Comparison of ENCODE assay signal across 23 cellular contexts in genomic region chr17:80223142-80223815, GRCh38. TPM values are rescaled to one million over a fixed set of nuclear protein-coding genes. Genes with fewer than 3 reads are reported as not detected.
DNase-seq lines count a peak whose midpoint lies in the region; TF ChIP-seq lines count a peak whose summit lies in the region.
"Had no signal": no experiment of that assay in that cellular context is flagged by ENCODE, and none has a peak within 500 bp of the region (broad histone marks: within the 10 kb centered on the region; RNA-seq: fewer than 3 reads in every experiment).

No MANE protein-coding gene starts in this region.

- no peaks in the 10 kb centered on the region for H3K27me3 Mint-ChIP-seq in T-helper 2 cell treated with Interferon-gamma antibody and Interleukin-4, amounts not matched to agents 5 μg/mL and 100 μg/mL, for 36 hours (ENCODE audit: low read depth)
- peaks cover 0 to 1% of the 10 kb centered on the region in 2 donors for H3K27me3 Mint-ChIP-seq in CD8-positive, alpha-beta memory T cell
- no peaks in the 10 kb centered on the region for H3K27me3 Mint-ChIP-seq in chondrocyte (ENCODE audit: low read depth)
- H3K27me3 Mint-ChIP-seq: activated T-cell treated with anti-CD3 and anti-CD28 coated beads, Interleukin-2, amount 50 U/mL, for 24 hours had no signal

- no peak overlapping the region for H4K8ac ChIP-seq in neuronal stem cell (ENCODE audit: low read depth, low read length)

- CTCF ChIA-PET in CD8-positive, alpha-beta memory T cell (lab: Charles Lee) = no interaction called here

- no peak overlapping the region for H3K18ac ChIP-seq in neuronal stem cell (ENCODE audit: low read length)

- peak overlapping the region; percentile 37 for H3K9ac ChIP-seq in neuronal stem cell (ENCODE audit: low read depth, low read length, poor library complexity)

- no peak overlapping the region for H3K14ac ChIP-seq in neuronal stem cell (ENCODE audit: low read length)

- no peak overlapping the region for H3K4me2 ChIP-seq in neuronal stem cell (ENCODE audit: insufficient read depth, low read length, poor library complexity, severe bottlenecking)

- H3K4me1 ChIP-seq in CD8-positive, alpha-beta memory T cell (ENCODE audit: insufficient read depth, low read length) = peaks cover 18% of the 10 kb centered on the region
- H3K4me1 ChIP-seq in neuronal stem cell (ENCODE audit: control insufficient read depth in 2 of 2, insufficient read depth in 1 of 2, low read depth in 1 of 2, low read length in 2 of 2) (peaks cover 10 to 14% of the 10 kb centered on the region in 2 donors), ovary (ENCODE audit: insufficient read depth) (peaks cover 10% of the 10 kb centered on the region), spleen (peaks cover 12 to 51% (median 30%) of the 10 kb centered on the region in 6 donors)

- TF ChIP-seq CTCF in chondrocyte (IDR thresholded peaks at IDR 0.05) = no peak
- TF ChIP-seq CTCF in ovary (IDR thresholded peaks at IDR 0.05) = no peak
- TF ChIP-seq CTCF in spleen (IDR thresholded peaks at IDR 0.05 in 8 of 11, conservative IDR thresholded peaks at IDR 0.05 in 3 of 11) = no peak

- peak overlapping the region; percentile 17 for H3K23ac ChIP-seq in neuronal stem cell (ENCODE audit: low read depth, low read length, poor library complexity)

- intact Hi-C loops in ovary (cut with DNase I) (no loop called here), spleen (cut with DNase I; ENCODE audit: low total_unique reads) (no loop called here)

- no peak for TF ChIP-seq EP300 in ovary (IDR thresholded peaks at IDR 0.05)

- no peak overlapping the region for H2BK120ac ChIP-seq in neuronal stem cell (ENCODE audit: low read depth, low read length)

- peaks cover 11% of the 10 kb centered on the region for H3K4me1 Mint-ChIP-seq in T-helper 2 cell treated with Interferon-gamma antibody and Interleukin-4, amounts not matched to agents 5 μg/mL and 100 μg/mL, for 36 hours (ENCODE audit: low read depth)
- H3K4me1 Mint-ChIP-seq in CD8-positive, alpha-beta memory T cell = peaks cover 25 to 44% (median 27%) of the 10 kb centered on the region in 3 donors
- peaks cover 19% of the 10 kb centered on the region for H3K4me1 Mint-ChIP-seq in chondrocyte (ENCODE audit: low read depth)

- H3K27me3 ChIP-seq in CD8-positive, alpha-beta memory T cell (ENCODE audit: insufficient read depth, low read length, poor library complexity, severe bottlenecking) = no peaks in the 10 kb centered on the region
- H3K27me3 ChIP-seq in neuronal stem cell (ENCODE audit: control insufficient read depth in 3 of 3, insufficient read depth in 3 of 3, low read depth in 1 of 3, low read length in 3 of 3) (no peaks in the 10 kb centered on the region), ovary (no peaks in the 10 kb centered on the region), spleen (replicated peaks in 1 of 7) (peaks cover 0 to 16% (median 0%) of the 10 kb centered on the region in 7 donors)
- H3K27me3 ChIP-seq: breast epithelium, gastroesophageal sphincter, thyroid gland had no signal

- peaks cover 4% of the 10 kb centered on the region for H3K79me1 ChIP-seq in neuronal stem cell (ENCODE audit: low read depth, low read length)

- no peak overlapping the region for H3K27ac ChIP-seq in CD8-positive, alpha-beta memory T cell (ENCODE audit: low read depth, low read length)
- H3K27ac ChIP-seq in neuronal stem cell (replicated peaks; ENCODE audit: low read length) (no peak overlapping the region), ovary (no peak overlapping the region), spleen (no peak overlapping the region)
- H3K27ac ChIP-seq: breast epithelium, gastroesophageal sphincter, thyroid gland had no signal

- H3K4me3 Mint-ChIP-seq in T-helper 2 cell treated with Interferon-gamma antibody and Interleukin-4, amounts not matched to agents 5 μg/mL and 100 μg/mL, for 36 hours = peak overlapping the region; percentile 15
- peak overlapping the region in 6 of 7 donors; percentile 32 to 93 (median 63) for H3K4me3 Mint-ChIP-seq in CD8-positive, alpha-beta memory T cell
- H3K4me3 Mint-ChIP-seq in chondrocyte (ENCODE audit: unreplicated experiment) = no peak overlapping the region
- H3K4me3 Mint-ChIP-seq: activated CD4-positive, alpha-beta memory T cell treated with anti-CD3 and anti-CD28 coated beads, Interleukin-2, amount 10 ng/mL, durations not matched to agents 7 days and 5 days; activated T-cell treated with anti-CD3 and anti-CD28 coated beads, Interleukin-2, amount 50 U/mL, for 24 hours; stimulated activated naive B cell treated with anti-CD40 and anti-IgM and Interleukin-4, amounts not matched to agents 10 μg/mL and 1 μg/mL and 100 μg/mL, for 72 hours had no signal

- H3K36me3 Mint-ChIP-seq in T-helper 2 cell treated with Interferon-gamma antibody and Interleukin-4, amounts not matched to agents 5 μg/mL and 100 μg/mL, for 36 hours (ENCODE audit: low read depth) = no peaks in the 10 kb centered on the region
- peaks cover 0 to 63% (median 9%) of the 10 kb centered on the region in 3 donors for H3K36me3 Mint-ChIP-seq in CD8-positive, alpha-beta memory T cell
- peaks cover 6% of the 10 kb centered on the region for H3K36me3 Mint-ChIP-seq in chondrocyte (ENCODE audit: low read depth)

- no peak overlapping the region for H2AK5ac ChIP-seq in neuronal stem cell (ENCODE audit: low read depth, low read length)

- H2BK5ac ChIP-seq in neuronal stem cell (ENCODE audit: low read length) = no peak overlapping the region

- WGBS in neuronal stem cell (ENCODE audit: extremely low coverage in 2 of 2, insufficient read length in 2 of 2, insufficient replicate concordance in 1 of 2), 2 donors = no CpG with 5 or more reads among the region's 18 CpGs
- 94 to 96% (median 94%) methylated on average over 18 of the region's 18 CpGs for WGBS in ovary, 3 donors
- WGBS in spleen, 5 donors = 87 to 96% (median 94%) methylated on average over 14 to 18 of the region's 18 CpGs

- no peak overlapping the region for H4K91ac ChIP-seq in neuronal stem cell (ENCODE audit: low read depth, low read length, poor library complexity)

- H3K4ac ChIP-seq in neuronal stem cell (ENCODE audit: low read length) = no peak overlapping the region

- no peaks in the 10 kb centered on the region for H3K9me3 ChIP-seq in CD8-positive, alpha-beta memory T cell (ENCODE audit: low read length)
- H3K9me3 ChIP-seq in neuronal stem cell (replicated peaks in 1 of 2; ENCODE audit: control insufficient read depth in 2 of 2, insufficient read depth in 1 of 2, low read depth in 1 of 2, low read length in 2 of 2) (no peaks in the 10 kb centered on the region), ovary (no peaks in the 10 kb centered on the region), spleen (no peaks in the 10 kb centered on the region)
- H3K9me3 ChIP-seq: breast epithelium, gastroesophageal sphincter, thyroid gland had no signal

- no peak overlapping the region for H3K4me3 ChIP-seq in CD8-positive, alpha-beta memory T cell (ENCODE audit: low read length)
- H3K4me3 ChIP-seq in neuronal stem cell (ENCODE audit: low read length in 2 of 2) (no peak overlapping the region), ovary (no peak overlapping the region), spleen (no peak overlapping the region)
- H3K4me3 ChIP-seq: breast epithelium, gastroesophageal sphincter, thyroid gland had no signal

- H3K36me3 ChIP-seq in CD8-positive, alpha-beta memory T cell (ENCODE audit: insufficient read depth, low read length) = no peaks in the 10 kb centered on the region
- H3K36me3 ChIP-seq in neuronal stem cell (replicated peaks in 1 of 2; ENCODE audit: control insufficient read depth in 2 of 2, insufficient read depth in 2 of 2, low read length in 2 of 2) (peaks cover 5 to 18% of the 10 kb centered on the region in 2 donors), ovary (no peaks in the 10 kb centered on the region), spleen (peaks cover 0 to 47% (median 0%) of the 10 kb centered on the region in 6 donors)
- H3K36me3 ChIP-seq: breast epithelium had no signal

- POLR2A ChIA-PET in CD8-positive, alpha-beta memory T cell (lab: Charles Lee) = no interaction called here

- H2AFZ ChIP-seq in neuronal stem cell (ENCODE audit: low read length) = no peak overlapping the region

- H3K27ac Mint-ChIP-seq in T-helper 2 cell treated with Interferon-gamma antibody and Interleukin-4, amounts not matched to agents 5 μg/mL and 100 μg/mL, for 36 hours = no peak overlapping the region
- peak overlapping the region in 5 of 8 donors; percentile 36 to 97 (median 77) for H3K27ac Mint-ChIP-seq in CD8-positive, alpha-beta memory T cell
- no peak overlapping the region for H3K27ac Mint-ChIP-seq in chondrocyte (ENCODE audit: unreplicated experiment)
- H3K27ac Mint-ChIP-seq: activated CD4-positive, alpha-beta memory T cell treated with anti-CD3 and anti-CD28 coated beads, Interleukin-2, amount 10 ng/mL, durations not matched to agents 7 days and 5 days; activated T-cell treated with anti-CD3 and anti-CD28 coated beads, Interleukin-2, amount 50 U/mL, for 24 hours; stimulated activated naive B cell treated with anti-CD40 and anti-IgM and Interleukin-4, amounts not matched to agents 10 μg/mL and 1 μg/mL and 100 μg/mL, for 72 hours had no signal

- no peak for DNase-seq in T-helper 2 cell treated with Interferon-gamma antibody and Interleukin-4, amounts not matched to agents 5 μg/mL and 100 μg/mL, for 36 hours (ENCODE audit: low spot score)
- no peak for DNase-seq in T-helper 2 cell
- DNase-seq in CD8-positive, alpha-beta memory T cell = no peak
- peak; percentile 88 for DNase-seq in chondrocyte (ENCODE audit: low spot score)
- no peak for DNase-seq in neuronal stem cell (ENCODE audit: low spot score)
- DNase-seq in ovary = no peak
- DNase-seq in spleen = no peak
- DNase-seq in islet precursor cell = no peak
- DNase-seq: 8988T; activated CD4-positive, alpha-beta memory T cell treated with anti-CD3 and anti-CD28 coated beads, Interleukin-2, amount 10 ng/mL, durations not matched to agents 7 days and 5 days; activated T-cell treated with anti-CD3 and anti-CD28 coated beads, Interleukin-2, amount 50 U/mL, for 24 hours; dermis blood vessel endothelial cell; GDM1; NCI-H1436; NCI-H2171; NCI-H69; occipital lobe; SIG-M5; stimulated activated naive B cell treated with anti-CD40 and anti-IgM and Interleukin-4, amounts not matched to agents 10 μg/mL and 1 μg/mL and 100 μg/mL, for 72 hours; thyroid gland had no signal

- H2BK12ac ChIP-seq in neuronal stem cell (ENCODE audit: low read length) = no peak overlapping the region

- no peaks in the 10 kb centered on the region for H3K9me3 Mint-ChIP-seq in T-helper 2 cell treated with Interferon-gamma antibody and Interleukin-4, amounts not matched to agents 5 μg/mL and 100 μg/mL, for 36 hours
- H3K9me3 Mint-ChIP-seq in CD8-positive, alpha-beta memory T cell = no peaks in the 10 kb centered on the region
- no peaks in the 10 kb centered on the region for H3K9me3 Mint-ChIP-seq in chondrocyte (ENCODE audit: low read depth)
- H3K9me3 Mint-ChIP-seq: activated CD4-positive, alpha-beta memory T cell treated with anti-CD3 and anti-CD28 coated beads, Interleukin-2, amount 10 ng/mL, durations not matched to agents 7 days and 5 days; activated T-cell treated with anti-CD3 and anti-CD28 coated beads, Interleukin-2, amount 50 U/mL, for 24 hours; stimulated activated naive B cell treated with anti-CD40 and anti-IgM and Interleukin-4, amounts not matched to agents 10 μg/mL and 1 μg/mL and 100 μg/mL, for 72 hours had no signal

- TF ChIP-seq POLR2A in ovary (IDR thresholded peaks at IDR 0.05) = no peak
- no peak for TF ChIP-seq POLR2A in spleen (IDR thresholded peaks at IDR 0.05)

- H2BK15ac ChIP-seq in neuronal stem cell (ENCODE audit: low read length) = no peak overlapping the region

RNA-seq across cellular contexts. Expression of gene SLC26A11, which starts 3.1 kb away (rescaled TPM):
- 10 to 100 TPM; 18.1 to 19.6 TPM for total RNA-seq in CD8-positive, alpha-beta memory T cell
- polyA plus RNA-seq in CD8-positive, alpha-beta memory T cell = 7.0 TPM
- total RNA-seq in chondrocyte (16.2 to 19.0 TPM (median 16.2 TPM) in 3 replicates), ovary (10 to 100 TPM; 18.4 to 30.3 (median 24.2) TPM), spleen (10 to 100 TPM; 22.8 to 39.7 (median 33.9) TPM)
- 14.4 TPM for polyA plus RNA-seq in neuronal stem cell (2013, experiment 1 of 2)
- 14.7 TPM for polyA plus RNA-seq in neuronal stem cell (2013, experiment 2 of 2)
- polyA plus RNA-seq in ovary (10 to 100 TPM in 1 of 2 donors, 1 to 10 TPM in 1; 8.4 to 20.0 TPM), spleen (10 to 100 TPM in 1 of 3 donors, 1 to 10 TPM in 2; 6.8 to 22.4 (median 8.2) TPM)

RNA-seq across cellular contexts. Expression of gene SGSH, which starts 3.1 kb away (rescaled TPM):
- total RNA-seq in CD8-positive, alpha-beta memory T cell = 10 to 100 TPM; 23.2 to 27.2 TPM
- 46.7 TPM for polyA plus RNA-seq in CD8-positive, alpha-beta memory T cell
- 42.6 to 45.4 TPM (median 44.7 TPM) in 3 replicates for total RNA-seq in chondrocyte
- polyA plus RNA-seq in neuronal stem cell (2013, experiment 1 of 2) = 8.1 TPM
- 7.7 TPM for polyA plus RNA-seq in neuronal stem cell (2013, experiment 2 of 2)
- 10 to 100 TPM; 10.8 to 39.9 (median 30.6) TPM for total RNA-seq in ovary
- 10 to 100 TPM; 13.0 to 23.3 TPM for polyA plus RNA-seq in ovary
- total RNA-seq in spleen = 100 to 1,000 TPM in 3 of 7 donors, 10 to 100 TPM in 4; 85.9 to 137 (median 95.1) TPM
- polyA plus RNA-seq in spleen = 10 to 100 TPM; 23.6 to 63.4 (median 51.9) TPM

RNA-seq across cellular contexts. Expression of gene RNF213, which starts 37.4 kb away (rescaled TPM):
- total RNA-seq in CD8-positive, alpha-beta memory T cell = 100 to 1,000 TPM; 184 to 185 TPM
- 75.7 TPM for polyA plus RNA-seq in CD8-positive, alpha-beta memory T cell
- total RNA-seq in chondrocyte (72.5 to 104 TPM (median 73.2 TPM) in 3 replicates), ovary (10 to 100 TPM; 37.3 to 89.1 (median 50.8) TPM), spleen (100 to 1,000 TPM; 303 to 481 (median 353) TPM)
- polyA plus RNA-seq in neuronal stem cell (2013, experiment 1 of 2) = 17.4 TPM
- polyA plus RNA-seq in neuronal stem cell (2013, experiment 2 of 2) = 18.4 TPM
- polyA plus RNA-seq in ovary (10 to 100 TPM; 21.5 to 78.1 TPM), spleen (10 to 100 TPM; 36.7 to 78.7 (median 57.0) TPM)

RNA-seq across cellular contexts. Expression of gene CARD14, which starts 53.4 kb away (rescaled TPM):
- not detected for total RNA-seq in CD8-positive, alpha-beta memory T cell
- not detected for polyA plus RNA-seq in CD8-positive, alpha-beta memory T cell
- total RNA-seq in chondrocyte = 0.13 to 0.80 TPM (median 0.30 TPM) in 3 replicates
- polyA plus RNA-seq in neuronal stem cell (2013, experiment 1 of 2) = 0.20 TPM
- 0.22 TPM for polyA plus RNA-seq in neuronal stem cell (2013, experiment 2 of 2)
- 1 to 10 TPM in 1 of 7 donors, under 1 TPM in 4, not detected in 2; 0.10 to 2.3 (median 0.18) TPM for total RNA-seq in ovary
- under 1 TPM in 1 of 2 donors, not detected in 1; 0.16 TPM for polyA plus RNA-seq in ovary
- total RNA-seq in spleen = 1 to 10 TPM in 6 of 7 donors, under 1 TPM in 1; 0.68 to 4.8 (median 1.3) TPM
- polyA plus RNA-seq in spleen = 1 to 10 TPM in 2 of 3 donors, under 1 TPM in 1; 0.63 to 2.4 (median 1.4) TPM
- total RNA-seq: activated CD4-positive, alpha-beta memory T cell treated with anti-CD3 and anti-CD28 coated beads, Interleukin-2, amount 10 ng/mL, durations not matched to agents 7 days and 5 days; T-helper 1 cell treated with Interleukin-12 subunit alpha and Interleukin-12 subunit beta and Interleukin-4 antibody, amounts not matched to agents 30 ng/mL and 1 ng/mL, for 36 hours had no signal

Comparison
In these comparisons a context has a peak if more than half of its experiments do, and no peak if none do; other contexts are left out.
1. H3K27ac Mint-ChIP-seq: peak in CD8-positive, alpha-beta memory T cell (5 of 8); none in T-helper 2 cell treated with Interferon-gamma antibody and Interleukin-4, amounts not matched to agents 5 μg/mL and 100 μg/mL, for 36 hours (single experiment) and chondrocyte (single experiment).